In the genomic region with DNA sequence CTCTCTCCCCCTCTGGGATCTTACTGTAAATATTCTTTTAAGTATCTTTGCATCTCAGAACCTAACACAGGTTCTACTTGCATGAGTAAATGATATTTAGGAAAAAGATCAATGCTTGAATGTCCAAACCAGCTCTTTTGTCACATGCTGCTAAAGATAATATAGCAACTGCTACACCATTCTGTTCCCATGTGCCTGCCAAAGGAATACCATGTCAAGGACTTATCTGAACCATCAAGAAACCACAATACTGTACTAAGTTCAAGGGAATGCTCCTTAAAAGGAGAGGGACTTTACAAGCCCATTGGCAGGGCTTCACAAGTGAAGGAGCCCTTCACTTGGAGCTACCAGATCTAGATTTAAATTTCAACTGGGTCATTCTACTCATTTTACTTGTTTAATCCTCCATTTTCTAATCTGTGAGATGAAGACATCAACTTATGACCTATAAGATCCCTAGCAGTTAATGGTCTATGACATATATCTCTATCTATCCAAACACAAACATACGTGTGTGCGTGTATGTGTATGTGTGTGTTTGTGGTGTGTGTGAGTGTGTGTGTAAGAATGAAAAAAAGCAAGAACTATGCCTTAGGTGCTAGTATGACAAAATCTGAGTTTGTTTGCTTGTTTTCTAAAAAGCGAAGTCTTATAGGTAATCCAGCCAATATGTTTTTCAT, we compare ENCODE assay signal across 2 cellular contexts.
TF ChIP-seq lines count a peak whose summit lies in the region.

No MANE protein-coding gene starts in this region.

TF ChIP-seq in GM12891, 5 proteins besides CTCF, POLR2A, EP300 and RAD21 (continued from another document):
- no peak for TF ChIP-seq POU2F2 (IDR thresholded peaks at IDR 0.05; ENCODE audit: low read depth, low read length)
TF ChIP-seq in GM12891: peak in this region for 0.

TF ChIP-seq in K562, 482 proteins besides CTCF, POLR2A, EP300 and RAD21 (continued from another document and continues in another):
- TF ChIP-seq, protein P1, sequence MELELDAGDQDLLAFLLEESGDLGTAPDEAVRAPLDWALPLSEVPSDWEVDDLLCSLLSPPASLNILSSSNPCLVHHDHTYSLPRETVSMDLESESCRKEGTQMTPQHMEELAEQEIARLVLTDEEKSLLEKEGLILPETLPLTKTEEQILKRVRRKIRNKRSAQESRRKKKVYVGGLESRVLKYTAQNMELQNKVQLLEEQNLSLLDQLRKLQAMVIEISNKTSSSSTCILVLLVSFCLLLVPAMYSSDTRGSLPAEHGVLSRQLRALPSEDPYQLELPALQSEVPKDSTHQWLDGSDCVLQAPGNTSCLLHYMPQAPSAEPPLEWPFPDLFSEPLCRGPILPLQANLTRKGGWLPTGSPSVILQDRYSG (tag; conservative IDR thresholded peaks at IDR 0.05; ENCODE audit: low read depth) = peak; percentile 64; the same call in 1 of the 2 replicates
- TF ChIP-seq ZKSCAN8 (CRISPR knock-in tag; IDR thresholded peaks at IDR 0.05) = 0 out of 2 replicates have a peak, but pooled peaks have one; percentile 34
- TF ChIP-seq JUN (IDR thresholded peaks at IDR 0.05; ENCODE audit: borderline replicate concordance, low read depth, low read length) = no peak
- TF ChIP-seq JUN (CRISPR knock-in tag; IDR thresholded peaks at IDR 0.05; ENCODE audit: borderline replicate concordance) = no peak
- TF ChIP-seq ZNF175 (CRISPR knock-in tag; IDR thresholded peaks at IDR 0.05; ENCODE audit: low read depth) = peak; percentile 60; the same call in 1 of the 2 replicates
- peak; percentile 63; the same call in 1 of the 2 replicates for TF ChIP-seq RFX7 (CRISPR knock-in tag; IDR thresholded peaks at IDR 0.05)
- peak; percentile 68; the same call in 1 of the 2 replicates for TF ChIP-seq ZNF57 (CRISPR knock-in tag; IDR thresholded peaks at IDR 0.05)
- TF ChIP-seq ZNF589 (CRISPR knock-in tag; IDR thresholded peaks at IDR 0.05; ENCODE audit: low read depth) = peak; percentile 66; the same call in 1 of the 2 replicates
- peak in 1 of 2 experiments; percentile 88; a peak in 2 of 4 replicates for TF ChIP-seq TEAD1 (CRISPR knock-in tag; IDR thresholded peaks at IDR 0.05)
- TF ChIP-seq, protein P2, sequence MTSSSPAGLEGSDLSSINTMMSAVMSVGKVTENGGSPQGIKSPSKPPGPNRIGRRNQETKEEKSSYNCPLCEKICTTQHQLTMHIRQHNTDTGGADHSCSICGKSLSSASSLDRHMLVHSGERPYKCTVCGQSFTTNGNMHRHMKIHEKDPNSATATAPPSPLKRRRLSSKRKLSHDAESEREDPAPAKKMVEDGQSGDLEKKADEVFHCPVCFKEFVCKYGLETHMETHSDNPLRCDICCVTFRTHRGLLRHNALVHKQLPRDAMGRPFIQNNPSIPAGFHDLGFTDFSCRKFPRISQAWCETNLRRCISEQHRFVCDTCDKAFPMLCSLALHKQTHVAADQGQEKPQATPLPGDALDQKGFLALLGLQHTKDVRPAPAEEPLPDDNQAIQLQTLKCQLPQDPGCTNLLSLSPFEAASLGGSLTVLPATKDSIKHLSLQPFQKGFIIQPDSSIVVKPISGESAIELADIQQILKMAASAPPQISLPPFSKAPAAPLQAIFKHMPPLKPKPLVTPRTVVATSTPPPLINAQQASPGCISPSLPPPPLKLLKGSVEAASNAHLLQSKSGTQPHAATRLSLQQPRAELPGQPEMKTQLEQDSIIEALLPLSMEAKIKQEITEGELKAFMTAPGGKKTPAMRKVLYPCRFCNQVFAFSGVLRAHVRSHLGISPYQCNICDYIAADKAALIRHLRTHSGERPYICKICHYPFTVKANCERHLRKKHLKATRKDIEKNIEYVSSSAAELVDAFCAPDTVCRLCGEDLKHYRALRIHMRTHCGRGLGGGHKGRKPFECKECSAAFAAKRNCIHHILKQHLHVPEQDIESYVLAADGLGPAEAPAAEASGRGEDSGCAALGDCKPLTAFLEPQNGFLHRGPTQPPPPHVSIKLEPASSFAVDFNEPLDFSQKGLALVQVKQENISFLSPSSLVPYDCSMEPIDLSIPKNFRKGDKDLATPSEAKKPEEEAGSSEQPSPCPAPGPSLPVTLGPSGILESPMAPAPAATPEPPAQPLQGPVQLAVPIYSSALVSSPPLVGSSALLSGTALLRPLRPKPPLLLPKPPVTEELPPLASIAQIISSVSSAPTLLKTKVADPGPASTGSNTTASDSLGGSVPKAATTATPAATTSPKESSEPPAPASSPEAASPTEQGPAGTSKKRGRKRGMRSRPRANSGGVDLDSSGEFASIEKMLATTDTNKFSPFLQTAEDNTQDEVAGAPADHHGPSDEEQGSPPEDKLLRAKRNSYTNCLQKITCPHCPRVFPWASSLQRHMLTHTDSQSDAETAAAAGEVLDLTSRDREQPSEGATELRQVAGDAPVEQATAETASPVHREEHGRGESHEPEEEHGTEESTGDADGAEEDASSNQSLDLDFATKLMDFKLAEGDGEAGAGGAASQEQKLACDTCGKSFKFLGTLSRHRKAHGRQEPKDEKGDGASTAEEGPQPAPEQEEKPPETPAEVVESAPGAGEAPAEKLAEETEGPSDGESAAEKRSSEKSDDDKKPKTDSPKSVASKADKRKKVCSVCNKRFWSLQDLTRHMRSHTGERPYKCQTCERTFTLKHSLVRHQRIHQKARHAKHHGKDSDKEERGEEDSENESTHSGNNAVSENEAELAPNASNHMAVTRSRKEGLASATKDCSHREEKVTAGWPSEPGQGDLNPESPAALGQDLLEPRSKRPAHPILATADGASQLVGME (CRISPR knock-in tag; IDR thresholded peaks at IDR 0.05) = 0 out of 2 replicates have a peak, but pooled peaks have one; percentile 43
- TF ChIP-seq FOSL1 (tag; conservative IDR thresholded peaks at IDR 0.05) = 0 out of 2 replicates have a peak, but pooled peaks have one; percentile 17
- peak; percentile 52; the same call in 1 of the 2 replicates for TF ChIP-seq L3MBTL2 (IDR thresholded peaks at IDR 0.05)
- TF ChIP-seq SP2 (IDR thresholded peaks at IDR 0.05; ENCODE audit: extremely low read depth, low read depth, low read length, poor library complexity, severe bottlenecking) = no peak
- 0 out of 2 replicates have a peak, but pooled peaks have one; percentile 37 for TF ChIP-seq NFXL1 (CRISPR knock-in tag; IDR thresholded peaks at IDR 0.05)
- TF ChIP-seq ZNF444 (CRISPR knock-in tag; IDR thresholded peaks at IDR 0.05) = peak; percentile 72; the same call in 1 of the 2 replicates
- TF ChIP-seq GABPA (tag; conservative IDR thresholded peaks at IDR 0.05; ENCODE audit: low read depth) = 0 out of 2 replicates have a peak, but pooled peaks have one; percentile 29
- TF ChIP-seq ZNF197 (CRISPR knock-in tag; IDR thresholded peaks at IDR 0.05; ENCODE audit: low read depth) = peak; percentile 36; the same call in 1 of the 2 replicates
- peak; percentile 69; the same call in 1 of the 2 replicates for TF ChIP-seq MEF2D (tag; conservative IDR thresholded peaks at IDR 0.05; ENCODE audit: low read depth)
- TF ChIP-seq, protein P3, sequence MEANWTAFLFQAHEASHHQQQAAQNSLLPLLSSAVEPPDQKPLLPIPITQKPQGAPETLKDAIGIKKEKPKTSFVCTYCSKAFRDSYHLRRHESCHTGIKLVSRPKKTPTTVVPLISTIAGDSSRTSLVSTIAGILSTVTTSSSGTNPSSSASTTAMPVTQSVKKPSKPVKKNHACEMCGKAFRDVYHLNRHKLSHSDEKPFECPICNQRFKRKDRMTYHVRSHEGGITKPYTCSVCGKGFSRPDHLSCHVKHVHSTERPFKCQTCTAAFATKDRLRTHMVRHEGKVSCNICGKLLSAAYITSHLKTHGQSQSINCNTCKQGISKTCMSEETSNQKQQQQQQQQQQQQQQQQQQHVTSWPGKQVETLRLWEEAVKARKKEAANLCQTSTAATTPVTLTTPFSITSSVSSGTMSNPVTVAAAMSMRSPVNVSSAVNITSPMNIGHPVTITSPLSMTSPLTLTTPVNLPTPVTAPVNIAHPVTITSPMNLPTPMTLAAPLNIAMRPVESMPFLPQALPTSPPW (CRISPR knock-in tag; IDR thresholded peaks at IDR 0.05) = peak; percentile 39
- TF ChIP-seq ZNF41 (CRISPR knock-in tag; conservative IDR thresholded peaks at IDR 0.05) = peak; percentile 75
- no peak for TF ChIP-seq ZNF143 (CRISPR knock-in tag; IDR thresholded peaks at IDR 0.05)
- peak; percentile 66; the same call in 1 of the 2 replicates for TF ChIP-seq TCFL5 (CRISPR knock-in tag; conservative IDR thresholded peaks at IDR 0.05)
- TF ChIP-seq, protein P4, sequence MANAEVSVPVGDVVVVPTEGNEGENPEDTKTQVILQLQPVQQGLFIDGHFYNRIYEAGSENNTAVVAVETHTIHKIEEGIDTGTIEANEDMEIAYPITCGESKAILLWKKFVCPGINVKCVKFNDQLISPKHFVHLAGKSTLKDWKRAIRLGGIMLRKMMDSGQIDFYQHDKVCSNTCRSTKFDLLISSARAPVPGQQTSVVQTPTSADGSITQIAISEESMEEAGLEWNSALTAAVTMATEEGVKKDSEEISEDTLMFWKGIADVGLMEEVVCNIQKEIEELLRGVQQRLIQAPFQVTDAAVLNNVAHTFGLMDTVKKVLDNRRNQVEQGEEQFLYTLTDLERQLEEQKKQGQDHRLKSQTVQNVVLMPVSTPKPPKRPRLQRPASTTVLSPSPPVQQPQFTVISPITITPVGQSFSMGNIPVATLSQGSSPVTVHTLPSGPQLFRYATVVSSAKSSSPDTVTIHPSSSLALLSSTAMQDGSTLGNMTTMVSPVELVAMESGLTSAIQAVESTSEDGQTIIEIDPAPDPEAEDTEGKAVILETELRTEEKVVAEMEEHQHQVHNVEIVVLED (CRISPR knock-in tag; IDR thresholded peaks at IDR 0.05) = peak; percentile 67
- peak; percentile 21; the same call in 1 of the 2 replicates for TF ChIP-seq ZNF354B (CRISPR knock-in tag; IDR thresholded peaks at IDR 0.05)
- TF ChIP-seq HIVEP1 (CRISPR knock-in tag; IDR thresholded peaks at IDR 0.05) = 0 out of 2 replicates have a peak, but pooled peaks have one; percentile 75
- no peak for TF ChIP-seq NR3C1 (CRISPR knock-in tag; IDR thresholded peaks at IDR 0.05)
- TF ChIP-seq, protein P5, sequence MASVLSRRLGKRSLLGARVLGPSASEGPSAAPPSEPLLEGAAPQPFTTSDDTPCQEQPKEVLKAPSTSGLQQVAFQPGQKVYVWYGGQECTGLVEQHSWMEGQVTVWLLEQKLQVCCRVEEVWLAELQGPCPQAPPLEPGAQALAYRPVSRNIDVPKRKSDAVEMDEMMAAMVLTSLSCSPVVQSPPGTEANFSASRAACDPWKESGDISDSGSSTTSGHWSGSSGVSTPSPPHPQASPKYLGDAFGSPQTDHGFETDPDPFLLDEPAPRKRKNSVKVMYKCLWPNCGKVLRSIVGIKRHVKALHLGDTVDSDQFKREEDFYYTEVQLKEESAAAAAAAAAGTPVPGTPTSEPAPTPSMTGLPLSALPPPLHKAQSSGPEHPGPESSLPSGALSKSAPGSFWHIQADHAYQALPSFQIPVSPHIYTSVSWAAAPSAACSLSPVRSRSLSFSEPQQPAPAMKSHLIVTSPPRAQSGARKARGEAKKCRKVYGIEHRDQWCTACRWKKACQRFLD (CRISPR knock-in tag; IDR thresholded peaks at IDR 0.05) = peak; percentile 90
- no peak for TF ChIP-seq PRMT5 (CRISPR knock-in tag; IDR thresholded peaks at IDR 0.05)
- TF ChIP-seq ZNF23 (CRISPR knock-in tag; IDR thresholded peaks at IDR 0.05) = peak; percentile 75; the same call in 1 of the 2 replicates
- TF ChIP-seq ZNF263 (CRISPR knock-in tag; IDR thresholded peaks at IDR 0.05; ENCODE audit: borderline replicate concordance) = no peak
- TF ChIP-seq KLF6 (CRISPR knock-in tag; IDR thresholded peaks at IDR 0.05; ENCODE audit: borderline replicate concordance) = peak; percentile 79; the same call in 1 of the 2 replicates
- TF ChIP-seq ZNF583 (CRISPR knock-in tag; IDR thresholded peaks at IDR 0.05) = peak; percentile 84; the same call in 1 of the 2 replicates
- TF ChIP-seq, protein P6, sequence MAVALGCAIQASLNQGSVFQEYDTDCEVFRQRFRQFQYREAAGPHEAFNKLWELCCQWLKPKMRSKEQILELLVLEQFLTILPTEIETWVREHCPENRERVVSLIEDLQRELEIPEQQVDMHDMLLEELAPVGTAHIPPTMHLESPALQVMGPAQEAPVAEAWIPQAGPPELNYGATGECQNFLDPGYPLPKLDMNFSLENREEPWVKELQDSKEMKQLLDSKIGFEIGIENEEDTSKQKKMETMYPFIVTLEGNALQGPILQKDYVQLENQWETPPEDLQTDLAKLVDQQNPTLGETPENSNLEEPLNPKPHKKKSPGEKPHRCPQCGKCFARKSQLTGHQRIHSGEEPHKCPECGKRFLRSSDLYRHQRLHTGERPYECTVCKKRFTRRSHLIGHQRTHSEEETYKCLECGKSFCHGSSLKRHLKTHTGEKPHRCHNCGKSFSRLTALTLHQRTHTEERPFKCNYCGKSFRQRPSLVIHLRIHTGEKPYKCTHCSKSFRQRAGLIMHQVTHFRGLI (CRISPR knock-in tag; IDR thresholded peaks at IDR 0.05) = peak; percentile 91
- TF ChIP-seq, protein P7, sequence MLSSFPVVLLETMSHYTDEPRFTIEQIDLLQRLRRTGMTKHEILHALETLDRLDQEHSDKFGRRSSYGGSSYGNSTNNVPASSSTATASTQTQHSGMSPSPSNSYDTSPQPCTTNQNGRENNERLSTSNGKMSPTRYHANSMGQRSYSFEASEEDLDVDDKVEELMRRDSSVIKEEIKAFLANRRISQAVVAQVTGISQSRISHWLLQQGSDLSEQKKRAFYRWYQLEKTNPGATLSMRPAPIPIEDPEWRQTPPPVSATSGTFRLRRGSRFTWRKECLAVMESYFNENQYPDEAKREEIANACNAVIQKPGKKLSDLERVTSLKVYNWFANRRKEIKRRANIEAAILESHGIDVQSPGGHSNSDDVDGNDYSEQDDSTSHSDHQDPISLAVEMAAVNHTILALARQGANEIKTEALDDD (IDR thresholded peaks at IDR 0.05) = no peak
- TF ChIP-seq, protein P8, sequence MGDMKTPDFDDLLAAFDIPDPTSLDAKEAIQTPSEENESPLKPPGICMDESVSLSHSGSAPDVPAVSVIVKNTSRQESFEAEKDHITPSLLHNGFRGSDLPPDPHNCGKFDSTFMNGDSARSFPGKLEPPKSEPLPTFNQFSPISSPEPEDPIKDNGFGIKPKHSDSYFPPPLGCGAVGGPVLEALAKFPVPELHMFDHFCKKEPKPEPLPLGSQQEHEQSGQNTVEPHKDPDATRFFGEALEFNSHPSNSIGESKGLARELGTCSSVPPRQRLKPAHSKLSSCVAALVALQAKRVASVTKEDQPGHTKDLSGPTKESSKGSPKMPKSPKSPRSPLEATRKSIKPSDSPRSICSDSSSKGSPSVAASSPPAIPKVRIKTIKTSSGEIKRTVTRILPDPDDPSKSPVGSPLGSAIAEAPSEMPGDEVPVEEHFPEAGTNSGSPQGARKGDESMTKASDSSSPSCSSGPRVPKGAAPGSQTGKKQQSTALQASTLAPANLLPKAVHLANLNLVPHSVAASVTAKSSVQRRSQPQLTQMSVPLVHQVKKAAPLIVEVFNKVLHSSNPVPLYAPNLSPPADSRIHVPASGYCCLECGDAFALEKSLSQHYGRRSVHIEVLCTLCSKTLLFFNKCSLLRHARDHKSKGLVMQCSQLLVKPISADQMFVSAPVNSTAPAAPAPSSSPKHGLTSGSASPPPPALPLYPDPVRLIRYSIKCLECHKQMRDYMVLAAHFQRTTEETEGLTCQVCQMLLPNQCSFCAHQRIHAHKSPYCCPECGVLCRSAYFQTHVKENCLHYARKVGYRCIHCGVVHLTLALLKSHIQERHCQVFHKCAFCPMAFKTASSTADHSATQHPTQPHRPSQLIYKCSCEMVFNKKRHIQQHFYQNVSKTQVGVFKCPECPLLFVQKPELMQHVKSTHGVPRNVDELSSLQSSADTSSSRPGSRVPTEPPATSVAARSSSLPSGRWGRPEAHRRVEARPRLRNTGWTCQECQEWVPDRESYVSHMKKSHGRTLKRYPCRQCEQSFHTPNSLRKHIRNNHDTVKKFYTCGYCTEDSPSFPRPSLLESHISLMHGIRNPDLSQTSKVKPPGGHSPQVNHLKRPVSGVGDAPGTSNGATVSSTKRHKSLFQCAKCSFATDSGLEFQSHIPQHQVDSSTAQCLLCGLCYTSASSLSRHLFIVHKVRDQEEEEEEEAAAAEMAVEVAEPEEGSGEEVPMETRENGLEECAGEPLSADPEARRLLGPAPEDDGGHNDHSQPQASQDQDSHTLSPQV (IDR thresholded peaks at IDR 0.05) = 0 out of 2 replicates have a peak, but pooled peaks have one; percentile 29
- peak; percentile 78 for TF ChIP-seq ZNF239 (CRISPR knock-in tag; IDR thresholded peaks at IDR 0.05)
